In genomic region chr7:155488483-155489127, GRCh38 we compare ENCODE assay signal across 25 cellular contexts. TPM values are rescaled to one million over a fixed set of nuclear protein-coding genes. Genes with fewer than 3 reads are reported as not detected.
DNase-seq lines count a peak whose midpoint lies in the region; TF ChIP-seq lines count a peak whose summit lies in the region.
"Had no signal": no experiment of that assay in that cellular context is flagged by ENCODE, and none has a peak within 500 bp of the region (broad histone marks: within the 10 kb centered on the region; RNA-seq: fewer than 3 reads in every experiment).

No MANE protein-coding gene starts in this region.

- H3K36me3 ChIP-seq in MM.1S (replicated peaks; ENCODE audit: insufficient read depth, low read length) (no peaks in the 10 kb centered on the region), neural progenitor cell (no peaks in the 10 kb centered on the region), spleen (no peaks in the 10 kb centered on the region)
- H3K36me3 ChIP-seq: HAP-1 had no signal

- no peak overlapping the region; the same call in 1 of the 2 replicates for H3K27ac ChIP-seq in MM.1S (ENCODE audit: low read length)
- H3K27ac ChIP-seq in neural progenitor cell: no peak overlapping the region
- H3K27ac ChIP-seq in spleen: no peak overlapping the region
- H3K27ac ChIP-seq: RWPE1, SK-N-MC had no signal

- H3K9me3 ChIP-seq in MM.1S (replicated peaks; ENCODE audit: insufficient read depth, low read length) (no peaks in the 10 kb centered on the region), neural progenitor cell (ENCODE audit: low read depth) (no peaks in the 10 kb centered on the region), spleen (no peaks in the 10 kb centered on the region)
- H3K9me3 ChIP-seq: HAP-1 had no signal

- no peak overlapping the region for H3K27ac Mint-ChIP-seq in neural progenitor cell
- H3K27ac Mint-ChIP-seq: CD8-positive, alpha-beta T cell; GM23338 had no signal

- no peaks in the 10 kb centered on the region for H3K9me2 ChIP-seq in MM.1S (replicated peaks; ENCODE audit: insufficient read depth, low read length)

- no peak for TF ChIP-seq POLR2A in spleen (IDR thresholded peaks at IDR 0.05)

- peaks cover 18% of the 10 kb centered on the region for H3K27me3 Mint-ChIP-seq in neural progenitor cell (ENCODE audit: insufficient read depth, low read depth)

- TF ChIP-seq CTCF in GM10248 (IDR thresholded peaks at IDR 0.05; ENCODE audit: control extremely low read depth, extremely low read depth, low read depth, missing control alignments) (no peak), MM.1S (IDR thresholded peaks at IDR 0.05; ENCODE audit: low read length) (no peak), neural progenitor cell (IDR thresholded peaks at IDR 0.05) (no peak), spleen (IDR thresholded peaks at IDR 0.05 in 8 of 11, conservative IDR thresholded peaks at IDR 0.05 in 3 of 11) (no peak)

- POLR2A ChIA-PET in GM10248 (lab: Yijun Ruan, JAX): no interaction called here

- H3F3A ChIP-seq in MM.1S (ENCODE audit: insufficient read depth, low read length) (no peaks in the 10 kb centered on the region), neural progenitor cell (ENCODE audit: low read depth) (peaks cover 14% of the 10 kb centered on the region)

- peaks cover 16% of the 10 kb centered on the region for H3K4me1 ChIP-seq in MM.1S (ENCODE audit: low read length)
- peaks cover 24% of the 10 kb centered on the region for H3K4me1 ChIP-seq in neural progenitor cell
- H3K4me1 ChIP-seq in spleen: peaks cover 0 to 23% (median 18%) of the 10 kb centered on the region in 6 donors

- H3K9ac ChIP-seq in MM.1S (ENCODE audit: low read length) (no peak overlapping the region), neural progenitor cell (no peak overlapping the region)

- H3K36me3 Mint-ChIP-seq in neural progenitor cell: peaks cover 7% of the 10 kb centered on the region
- H3K36me3 Mint-ChIP-seq: CD8-positive, alpha-beta T cell had no signal

- H3K4me2 ChIP-seq in MM.1S (ENCODE audit: low read depth, low read length) (peak overlapping the region; percentile 38; the same call in 1 of the 2 replicates), neural progenitor cell (no peak overlapping the region)
- H3K4me2 ChIP-seq: GM23338 had no signal

- 55 to 67% (median 61%) methylated on average over 8 to 9 of the region's 9 CpGs for WGBS in spleen, 5 donors

- H2AFZ ChIP-seq in MM.1S (ENCODE audit: low read length) (0 out of 2 replicates have a peak overlapping the region, but pooled peaks have one; percentile 28), neural progenitor cell (replicated peaks) (no peak overlapping the region)
- H2AFZ ChIP-seq: GM23338 had no signal

- H4K20me1 ChIP-seq in MM.1S (ENCODE audit: insufficient read depth, low read length) (no peaks in the 10 kb centered on the region), neural progenitor cell (ENCODE audit: low read depth) (peaks cover 2% of the 10 kb centered on the region)

- CTCF ChIA-PET in GM10248 (lab: Yijun Ruan, JAX): interaction anchor here (1.4 kb wide), 1 partner anchor 18 kb away, joined by 4 read pairs; no protein-coding TSS in a partner anchor

- H3K79me2 ChIP-seq in MM.1S (ENCODE audit: low read length) (no peaks in the 10 kb centered on the region), neural progenitor cell (ENCODE audit: low read depth) (no peaks in the 10 kb centered on the region)

- DNase-seq in GM10248 (ENCODE audit: extremely low spot score) (peak; percentile 13), MM.1S (no peak), neural progenitor cell (ENCODE audit: low spot score) (no peak), hypothalamus (lab: John Stamatoyannopoulos, UW) (no peak), retina (no peak), spleen (no peak), cortex of kidney (lab: John Stamatoyannopoulos, UW) (no peak)
- DNase-seq: C1 segment of cervical spinal cord; CD8-positive, alpha-beta T cell; DMS53; EL; GF-D8; Kasumi-1; NCI-H1417; NCI-H1930; NCI-H226; NCI-H774; NK-92 treated with Interleukin-12 subunit alpha and Interleukin-12 subunit beta, amount 100 ng/mL, for 24 hours; SHP77 treated with DMSO at 0.1 percent for 48 hours; SW 1271 had no signal

- H3K9me3 Mint-ChIP-seq in neural progenitor cell: no peaks in the 10 kb centered on the region
- H3K9me3 Mint-ChIP-seq: CD8-positive, alpha-beta T cell; GM23338 had no signal

- peaks cover 85% of the 10 kb centered on the region for H3K4me1 Mint-ChIP-seq in neural progenitor cell

- H3K4me3 Mint-ChIP-seq in neural progenitor cell: peak overlapping the region; percentile 2
- H3K4me3 Mint-ChIP-seq: CD8-positive, alpha-beta T cell; GM23338 had no signal

- H3K27me3 ChIP-seq in MM.1S (replicated peaks; ENCODE audit: insufficient read depth, low read length) (peaks cover 34% of the 10 kb centered on the region), neural progenitor cell (peaks cover 100% of the 10 kb centered on the region), spleen (replicated peaks in 1 of 7) (peaks cover 0 to 97% (median 16%) of the 10 kb centered on the region in 7 donors)

- intact Hi-C loops in spleen (cut with DNase I; ENCODE audit: low total_unique reads): no loop called here

- H3K4me3 ChIP-seq in MM.1S (ENCODE audit: low read length) (no peak overlapping the region), neural progenitor cell (no peak overlapping the region), spleen (no peak overlapping the region)
- H3K4me3 ChIP-seq: GM23338, HAP-1, SK-N-MC had no signal

RNA-seq across cellular contexts. Expression of gene EN2, which starts 30.7 kb away (rescaled TPM):
- total RNA-seq in neural progenitor cell (ENCODE audit: low replicate concordance) (not detected in 2 replicates), spleen (not detected)
- polyA plus RNA-seq in spleen: under 1 TPM in 2 of 3 donors, not detected in 1; 0.03 to 0.04 TPM
- total RNA-seq: CD8-positive, alpha-beta T cell; GM23338; MCF 10A had no signal
- polyA plus RNA-seq: GM23338 had no signal

RNA-seq across cellular contexts. Expression of gene CNPY1, which starts 57.8 kb away (rescaled TPM):
- total RNA-seq in neural progenitor cell (ENCODE audit: low replicate concordance) (not detected in 2 replicates), spleen (not detected)
- not detected for polyA plus RNA-seq in spleen
- total RNA-seq: CD8-positive, alpha-beta T cell; GM23338; MCF 10A had no signal
- polyA plus RNA-seq: GM23338 had no signal
